In genomic region chr7:116697152-116697551, GRCh38 we compare ENCODE assay signal across 19 cellular contexts. TPM values are rescaled to one million over a fixed set of nuclear protein-coding genes. Genes with fewer than 3 reads are reported as not detected.
"Had no signal": no experiment of that assay in that cellular context is flagged by ENCODE, and none has a peak within 500 bp of the region (broad histone marks: within the 10 kb centered on the region; RNA-seq: fewer than 3 reads in every experiment).

No MANE protein-coding gene starts in this region.

- DNase-seq: KBM-7, MM.1S, NCI-H1105 treated with DMSO at 0.1 percent for 48 hours, NCI-H1417 treated with DMSO at 0.1 percent for 48 hours, NCI-H146, NCI-H1694 treated with DMSO at 0.1 percent for 48 hours, NCI-H1930, NCI-H2107, NCI-H2227 treated with DMSO at 0.1 percent for 48 hours, NCI-H524, NCI-H526 treated with DMSO at 0.1 percent for 48 hours, NCI-H774, PC-3, SHP77 treated with DMSO at 0.1 percent for 48 hours, SJCRH30 had no signal

- H3K4me1 ChIP-seq: SJCRH30 had no signal

- ATAC-seq: Panc1, PC-3, Right ventricle myocardium inferior, SK-N-SH treated with all-trans-retinoic acid at 6 μM for 48 hours had no signal

- H3K9me3 ChIP-seq: SJCRH30 had no signal

- H3K27ac ChIP-seq: SJCRH30 had no signal

- H3K27me3 ChIP-seq: SJCRH30 had no signal

- H3K4me3 ChIP-seq: SJCRH30 had no signal

RNA-seq across cellular contexts. Expression of gene MET, which starts 25.2 kb away (rescaled TPM):
- total RNA-seq: OCI-LY7 had no signal
